30 cellular contexts compared by ENCODE assay signal in genomic region chr2:226705133-226705886, GRCh38.
"Had no signal": no experiment of that assay in that cellular context is flagged by ENCODE, and none has a peak within 500 bp of the region (broad histone marks: within the 10 kb centered on the region; RNA-seq: fewer than 3 reads in every experiment).

No MANE protein-coding gene starts in this region.

- H3K36me3 Mint-ChIP-seq: activated naive CD4-positive, alpha-beta T cell treated with anti-CD3 and anti-CD28 coated beads, Interleukin-2, amount 50 U/mL, for 24 hours; activated naive CD8-positive, alpha-beta T cell treated with anti-CD3 and anti-CD28 coated beads, Interleukin-2, amount 10 ng/mL, durations not matched to agents 7 days and 5 days had no signal

- H3K4me1 ChIP-seq: ascending aorta had no signal

- H3K4me3 ChIP-seq: ascending aorta, cardiac muscle cell, PC-9, SK-N-MC had no signal

- H3K9me3 ChIP-seq: ascending aorta had no signal

- H3K4me2 ChIP-seq: PC-9 had no signal

- DNase-seq: activated CD4-positive, alpha-beta T cell treated with anti-CD3 and anti-CD28 coated beads, Interleukin-2, amount 10 ng/mL, durations not matched to agents 7 days and 5 days; activated CD4-positive, alpha-beta T cell treated with anti-CD3 and anti-CD28 coated beads, Interleukin-2, amount 50 U/mL, for 48 hours; activated CD8-positive, alpha-beta T cell treated with anti-CD3 and anti-CD28 coated beads, Interleukin-2, amount 10 ng/mL, durations not matched to agents 7 days and 5 days; activated gamma-delta T cell; activated naive CD4-positive, alpha-beta T cell treated with Interleukin-2 at 50 U/mL for 16 hours; activated naive CD8-positive, alpha-beta T cell treated with anti-CD3 and anti-CD28 coated beads, Interleukin-2, amount 10 ng/mL, durations not matched to agents 7 days and 5 days; activated T-cell treated with anti-CD3 and anti-CD28 coated beads, Interleukin-2, amount 50 U/mL, for 24 hours; amygdala; Kasumi-1; MM.1S; NCI-H1092 treated with DMSO at 0.1 percent for 48 hours; NCI-H1417; NCI-H146; NCI-H187; NCI-H2029 treated with DMSO at 0.1 percent for 48 hours; NCI-H2107; NCI-H2171; NCI-H510A; NCI-H526; NCI-H748 treated with DMSO at 0.1 percent for 48 hours; NK-92 treated with Interleukin-12 subunit alpha and Interleukin-12 subunit beta, amount 100 ng/mL, for 24 hours; PC-9; T1000 had no signal

- H3K27ac ChIP-seq: ascending aorta, cardiac muscle cell, PC-9, RWPE1, SK-N-MC had no signal

- H2AFZ ChIP-seq: PC-9 had no signal

- H3K36me3 ChIP-seq: ascending aorta, cardiac muscle cell had no signal

- H3K27me3 Mint-ChIP-seq: activated naive CD4-positive, alpha-beta T cell treated with anti-CD3 and anti-CD28 coated beads, Interleukin-2, amount 50 U/mL, for 24 hours had no signal

- H3K27me3 ChIP-seq: ascending aorta, cardiac muscle cell had no signal

- H3K9me3 Mint-ChIP-seq: activated CD4-positive, alpha-beta T cell treated with anti-CD3 and anti-CD28 coated beads, Interleukin-2, amount 10 ng/mL, durations not matched to agents 7 days and 5 days; activated naive CD4-positive, alpha-beta T cell treated with anti-CD3 and anti-CD28 coated beads, Interleukin-2, amount 50 U/mL, for 24 hours; activated T-cell treated with anti-CD3 and anti-CD28 coated beads, Interleukin-2, amount 50 U/mL, for 24 hours; activated T-helper 2 cell treated with anti-CD3 and anti-CD28 coated beads, Interferon-gamma antibody, Interleukin-2, Interleukin-4, amounts not matched to agents 10 μg/mL and 5 μg/mL and 100 μg/mL, durations not matched to agents 14 hours and 24 hours and 36 hours; central memory CD8-positive, alpha-beta T cell had no signal

- H3K4me3 Mint-ChIP-seq: activated CD4-positive, alpha-beta T cell treated with anti-CD3 and anti-CD28 coated beads, Interleukin-2, amount 10 ng/mL, durations not matched to agents 7 days and 5 days; activated CD8-positive, alpha-beta T cell treated with anti-CD3 and anti-CD28 coated beads, Interleukin-2, amount 10 ng/mL, durations not matched to agents 7 days and 5 days; activated naive CD4-positive, alpha-beta T cell treated with anti-CD3 and anti-CD28 coated beads, Interleukin-2, amount 50 U/mL, for 24 hours; activated naive CD8-positive, alpha-beta T cell treated with anti-CD3 and anti-CD28 coated beads, Interleukin-2, amount 10 ng/mL, durations not matched to agents 7 days and 5 days; activated T-cell treated with anti-CD3 and anti-CD28 coated beads, Interleukin-2, amount 50 U/mL, for 24 hours; central memory CD8-positive, alpha-beta T cell had no signal

- H3K4me1 Mint-ChIP-seq: activated naive CD4-positive, alpha-beta T cell treated with anti-CD3 and anti-CD28 coated beads, Interleukin-2, amount 50 U/mL, for 24 hours; central memory CD8-positive, alpha-beta T cell had no signal

- H3K27ac Mint-ChIP-seq: activated CD4-positive, alpha-beta T cell treated with anti-CD3 and anti-CD28 coated beads, Interleukin-2, amount 10 ng/mL, durations not matched to agents 7 days and 5 days; activated CD8-positive, alpha-beta T cell treated with anti-CD3 and anti-CD28 coated beads, Interleukin-2, amount 10 ng/mL, durations not matched to agents 7 days and 5 days; activated naive CD4-positive, alpha-beta T cell treated with anti-CD3 and anti-CD28 coated beads, Interleukin-2, amount 50 U/mL, for 24 hours; activated naive CD8-positive, alpha-beta T cell treated with anti-CD3 and anti-CD28 coated beads, Interleukin-2, amount 10 ng/mL, durations not matched to agents 7 days and 5 days; activated T-cell treated with anti-CD3 and anti-CD28 coated beads, Interleukin-2, amount 50 U/mL, for 24 hours; activated T-helper 2 cell treated with anti-CD3 and anti-CD28 coated beads, Interferon-gamma antibody, Interleukin-2, Interleukin-4, amounts not matched to agents 10 μg/mL and 5 μg/mL and 100 μg/mL, durations not matched to agents 14 hours and 24 hours and 36 hours had no signal
